ENCODE assay signal across 12 cellular contexts in the genomic region with DNA sequence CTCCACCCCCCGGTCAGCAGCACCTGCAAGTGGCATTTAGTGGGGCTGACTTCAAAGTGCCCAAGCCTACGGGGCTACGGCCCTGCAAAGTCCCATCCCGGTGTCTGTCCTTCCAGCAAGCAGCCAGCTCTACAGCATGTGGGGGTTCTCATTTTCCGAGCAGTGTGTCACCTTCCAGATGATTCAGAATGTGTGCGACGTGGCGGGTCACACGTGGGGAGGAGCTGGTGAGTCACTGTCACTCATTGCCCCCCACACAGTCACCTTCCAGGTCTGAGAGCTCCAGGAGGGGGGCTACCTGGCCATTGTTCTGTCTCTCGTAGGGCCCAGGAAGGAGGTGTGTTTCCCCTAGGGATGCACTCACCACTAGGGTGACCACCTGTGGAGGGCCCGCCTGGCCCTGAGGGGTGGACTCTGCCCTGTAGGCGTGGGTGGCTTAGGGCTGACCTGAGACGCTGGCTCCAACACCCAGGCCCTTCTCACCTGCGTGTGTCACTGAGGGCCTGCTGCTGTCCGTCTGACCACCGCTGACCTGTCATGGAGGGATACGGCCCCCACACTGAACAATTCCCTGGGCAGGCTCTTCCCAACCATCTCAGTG.
DNase-seq lines count a peak whose midpoint lies in the region; ATAC-seq, FAIRE-seq and TF ChIP-seq lines count a peak whose summit lies in the region.
"Had no signal": no experiment of that assay in that cellular context is flagged by ENCODE, and none has a peak within 500 bp of the region (broad histone marks: within the 10 kb centered on the region; RNA-seq: fewer than 3 reads in every experiment).

No MANE protein-coding gene starts in this region.

- H3K36me3 Mint-ChIP-seq in activated CD4-positive, alpha-beta memory T cell treated with anti-CD3 and anti-CD28 coated beads, Interleukin-2, amount 10 ng/mL, durations not matched to agents 7 days and 5 days (ENCODE audit: low read depth): peaks cover 73% of the 10 kb centered on the region

- peak overlapping the region; percentile 26 to 39 for H3K9ac ChIP-seq in colonic mucosa (ENCODE audit: low read depth in 2 of 2, low read length in 2 of 2)

- no peaks in the 10 kb centered on the region for H3K27me3 ChIP-seq in colonic mucosa
- H3K27me3 ChIP-seq: cardiac muscle cell had no signal

- FAIRE-seq in H54 (lab: Jason Lieb, UNC): no peak
- FAIRE-seq: keratinocyte had no signal

- in situ Hi-C loops in ACHN (cut with HindIII; ENCODE audit: low pct_ligation_motif_present, low pct_unique_long_range_greater_than_20kb, low sequenced_read_pairs): no loop called here

- DNase-seq in H54 (ENCODE audit: insufficient read length, low spot score) (peak; percentile 81), colonic mucosa (no peak), DMS53 (lab: John Stamatoyannopoulos, UW) (no peak), KG1 (lab: John Stamatoyannopoulos, UW) (no peak), ACHN (no peak)
- DNase-seq in activated CD4-positive, alpha-beta memory T cell treated with anti-CD3 and anti-CD28 coated beads, Interleukin-2, amount 10 ng/mL, durations not matched to agents 7 days and 5 days: peak; percentile 75
- peak; percentile 59 for DNase-seq in stimulated activated CD8-positive, alpha-beta memory T cell treated with anti-CD3 and anti-CD28 coated beads, Interleukin-15, amount 100 ng/mL, for 1 hour (ENCODE audit: low read depth)
- DNase-seq: NCI-H524 treated with DMSO at 0.1 percent for 48 hours had no signal

- no peak for TF ChIP-seq CTCF in colonic mucosa (IDR thresholded peaks at IDR 0.05)

- no peaks in the 10 kb centered on the region for H3K27me3 Mint-ChIP-seq in activated CD4-positive, alpha-beta memory T cell treated with anti-CD3 and anti-CD28 coated beads, Interleukin-2, amount 10 ng/mL, durations not matched to agents 7 days and 5 days

- peak overlapping the region; percentile 52 for H3K4me3 Mint-ChIP-seq in activated CD4-positive, alpha-beta memory T cell treated with anti-CD3 and anti-CD28 coated beads, Interleukin-2, amount 10 ng/mL, durations not matched to agents 7 days and 5 days

- peaks cover 99% of the 10 kb centered on the region for H3K4me1 Mint-ChIP-seq in activated CD4-positive, alpha-beta memory T cell treated with anti-CD3 and anti-CD28 coated beads, Interleukin-2, amount 10 ng/mL, durations not matched to agents 7 days and 5 days

- peaks cover 4% of the 10 kb centered on the region for H3K4me1 ChIP-seq in colonic mucosa

- H3K27ac Mint-ChIP-seq in activated CD4-positive, alpha-beta memory T cell treated with anti-CD3 and anti-CD28 coated beads, Interleukin-2, amount 10 ng/mL, durations not matched to agents 7 days and 5 days: peak overlapping the region; percentile 97

- H3K36me3 ChIP-seq in colonic mucosa: no peaks in the 10 kb centered on the region
- H3K36me3 ChIP-seq: cardiac muscle cell had no signal

- no peak for ATAC-seq in GM19397 (IDR thresholded peaks at IDR 0.05; ENCODE audit: unreplicated experiment)

- H3K9me3 ChIP-seq in colonic mucosa: no peaks in the 10 kb centered on the region

- no peak overlapping the region for H3K27ac ChIP-seq in colonic mucosa
- H3K27ac ChIP-seq: cardiac muscle cell had no signal

- no peaks in the 10 kb centered on the region for H3K9me3 Mint-ChIP-seq in activated CD4-positive, alpha-beta memory T cell treated with anti-CD3 and anti-CD28 coated beads, Interleukin-2, amount 10 ng/mL, durations not matched to agents 7 days and 5 days

- intact Hi-C loops in colonic mucosa (cut with DNase I): loop anchor here (10.0 kb wide), 1 partner anchor 57 kb away; no protein-coding TSS in a partner anchor

- CTCF ChIA-PET in activated CD4-positive, alpha-beta memory T cell treated with anti-CD3 and anti-CD28 coated beads, Interleukin-2, amount 10 ng/mL, durations not matched to agents 7 days and 5 days (lab: Charles Lee): interaction anchor here (1.6 to 5.1 kb wide), 4 partner anchors 10 to 122 kb away, joined by 6 to 69 read pairs (median 14); no protein-coding TSS in a partner anchor

- no peak for TF ChIP-seq POLR2A in H54 (IDR thresholded peaks at IDR 0.05; ENCODE audit: low read depth, low read length)

- H3K4me3 ChIP-seq in colonic mucosa: no peak overlapping the region
- H3K4me3 ChIP-seq: cardiac muscle cell, smooth muscle cell had no signal

- POLR2A ChIA-PET in activated CD4-positive, alpha-beta memory T cell treated with anti-CD3 and anti-CD28 coated beads, Interleukin-2, amount 10 ng/mL, durations not matched to agents 7 days and 5 days (lab: Charles Lee): interaction anchor here (0.6 to 7.8 kb wide), 14 partner anchors 9 to 121 kb away, joined by 3 to 63 read pairs (median 8); no protein-coding TSS in a partner anchor

Comparison
In these comparisons a context has a peak if more than half of its experiments do, and no peak if none do; other contexts are left out.
1. DNase-seq: peak in H54 (single experiment), activated CD4-positive, alpha-beta memory T cell treated with anti-CD3 and anti-CD28 coated beads, Interleukin-2, amount 10 ng/mL, durations not matched to agents 7 days and 5 days (single experiment) and stimulated activated CD8-positive, alpha-beta memory T cell treated with anti-CD3 and anti-CD28 coated beads, Interleukin-15, amount 100 ng/mL, for 1 hour (single experiment); none in colonic mucosa (single experiment), DMS53 (single experiment), KG1 (single experiment) and ACHN (single experiment).